ENCODE assay signal across 8 cellular contexts in genomic region chr3:108914774-108915641, GRCh38. TPM values are rescaled to one million over a fixed set of nuclear protein-coding genes. Genes with fewer than 3 reads are reported as not detected.
A peak's percentile ranks its signal among the peaks of the same experiment; 100 is the strongest.
DNase-seq lines count a peak whose midpoint lies in the region; ATAC-seq and TF ChIP-seq lines count a peak whose summit lies in the region.

No MANE protein-coding gene starts in this region.

- no peaks in the 10 kb centered on the region for H3K36me3 ChIP-seq in liver (ENCODE audit: control insufficient read depth in 4 of 4, insufficient read depth in 3 of 4, low read depth in 1 of 4, low read length in 3 of 4)

- H3K4me1 ChIP-seq in liver (ENCODE audit: control insufficient read depth in 4 of 4, insufficient read depth in 4 of 4, low read length in 3 of 4), result no peaks in the 10 kb centered on the region

- no peak overlapping the region for H3K27ac ChIP-seq in C4-2B
- no peak overlapping the region for H3K27ac ChIP-seq in liver (ENCODE audit: low read depth in 1 of 2, low read length in 2 of 2)

- no peak overlapping the region for H3K9ac ChIP-seq in liver (ENCODE audit: low read depth in 1 of 2, low read length in 2 of 2)

- peak; percentile 83 for TF ChIP-seq CTCF in C4-2B (conservative IDR thresholded peaks at IDR 0.05)
- peak; percentile 87 for TF ChIP-seq CTCF in liver (IDR thresholded peaks at IDR 0.05; ENCODE audit: low read depth, low read length, missing input control)

- 22% methylated on average over 6 of the region's 6 CpGs for WGBS in liver

- no peak overlapping the region for H3K4me3 ChIP-seq in liver (ENCODE audit: low read depth in 1 of 3, low read length in 3 of 3)

- DNase-seq in NCI-H2227 (lab: John Stamatoyannopoulos, UW; ENCODE audit: unreplicated experiment), result peak; percentile 21
- peak; percentile 45 for DNase-seq in activated CD4-positive, CD25-positive, alpha-beta regulatory T cell treated with anti-CD3 and anti-CD28 coated beads, Interleukin-2, amount 50 U/mL, for 72 hours
- peak; percentile 53 for DNase-seq in cerebellar cortex (ENCODE audit: low spot score)
- DNase-seq in stimulated activated CD8-positive, alpha-beta memory T cell treated with anti-CD3 and anti-CD28 coated beads, Interleukin-12 subunit alpha, Interleukin-12 subunit beta, amount 100 ng/mL, for 4 hours (ENCODE audit: low read depth), result peak; percentile 18

- TF ChIP-seq RAD21 in liver (IDR thresholded peaks at IDR 0.05), result peak; percentile 84 to 91

- peaks cover 0 to 4% (median 0%) of the 10 kb centered on the region in 4 donors for H3K27me3 ChIP-seq in liver (ENCODE audit: control insufficient read depth in 4 of 4, insufficient read depth in 4 of 4, low read length in 3 of 4)

- H3K9me3 ChIP-seq in liver (ENCODE audit: control insufficient read depth in 4 of 4, low read length in 3 of 4), result no peaks in the 10 kb centered on the region

- ATAC-seq in GM19043 (IDR thresholded peaks at IDR 0.05; ENCODE audit: low read depth, unreplicated experiment), result peak; percentile 96
- peak; percentile 73 for ATAC-seq in HG03196 (IDR thresholded peaks at IDR 0.05; ENCODE audit: unreplicated experiment)

TF ChIP-seq in liver, 16 proteins besides CTCF, POLR2A, EP300 and RAD21:
- no peak for TF ChIP-seq JUND (IDR thresholded peaks at IDR 0.05)
- peak; percentile 14 for TF ChIP-seq HNF4G (IDR thresholded peaks at IDR 0.05)

RNA-seq across cellular contexts. Expression of gene GUCA1C, which starts 38.7 kb away (rescaled TPM):
- not detected for total RNA-seq in liver
- not detected for polyA plus RNA-seq in liver
